In the genomic region with DNA sequence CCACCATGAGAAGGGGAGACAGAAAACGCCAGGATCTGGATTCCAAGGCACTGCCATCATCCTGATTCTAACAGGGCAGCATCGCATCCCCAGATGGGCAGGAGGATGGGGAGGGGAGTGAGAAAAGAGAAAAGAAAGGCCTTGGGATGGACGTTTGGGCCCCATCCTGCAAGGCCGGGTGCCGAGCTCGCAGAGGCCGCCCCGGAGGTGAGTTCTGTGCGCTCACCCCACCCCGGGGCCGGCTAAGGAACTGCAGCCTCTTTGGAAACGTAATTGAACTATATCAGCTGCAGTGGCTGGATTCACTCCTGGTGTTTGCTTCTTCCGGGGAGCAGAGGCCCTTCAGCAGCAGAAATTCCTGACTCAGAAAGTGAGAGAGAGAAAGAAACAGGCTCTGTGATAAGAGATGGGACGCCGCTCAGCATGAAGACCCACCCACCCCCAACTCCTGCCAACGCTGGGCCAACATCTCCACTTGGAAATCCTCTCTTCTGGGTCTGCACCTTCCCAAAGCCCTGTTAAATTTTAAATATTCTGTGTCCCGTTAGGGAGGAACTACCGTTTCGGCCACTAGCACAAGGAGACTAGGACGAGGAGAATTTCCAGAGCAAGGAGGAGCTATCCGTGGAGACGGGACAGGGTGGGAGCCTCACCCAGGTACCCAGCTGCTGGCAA, we compare ENCODE assay signal across 8 cellular contexts. TPM values are rescaled to one million over a fixed set of nuclear protein-coding genes. Genes with fewer than 3 reads are reported as not detected.
DNase-seq lines count a peak whose midpoint lies in the region; ATAC-seq lines count a peak whose summit lies in the region.

No MANE protein-coding gene starts in this region.

- H2AK5ac ChIP-seq in trophoblast cell (ENCODE audit: low read length): no peak overlapping the region

- WGBS in trophoblast cell (ENCODE audit: extremely low coverage, insufficient coverage, insufficient read length): no CpG with 5 or more reads among the region's 22 CpGs

- peaks cover 0 to 3% of the 10 kb centered on the region in 2 experiments for H3K4me1 ChIP-seq in trophoblast cell (ENCODE audit: control insufficient read depth in 1 of 2, insufficient read depth in 2 of 2, low read length in 2 of 2)

- H4K8ac ChIP-seq in trophoblast cell (ENCODE audit: low read depth, low read length): no peak overlapping the region

- no peak overlapping the region for H2BK120ac ChIP-seq in trophoblast cell (ENCODE audit: insufficient read depth, low read length, poor library complexity)

- H2BK12ac ChIP-seq in trophoblast cell (ENCODE audit: low read length): no peak overlapping the region

- H3K27me3 ChIP-seq in trophoblast cell (ENCODE audit: insufficient read depth, low read length): no peaks in the 10 kb centered on the region

- H3K23ac ChIP-seq in trophoblast cell (ENCODE audit: low read length): no peak overlapping the region

- H3K9me3 ChIP-seq in trophoblast cell (ENCODE audit: insufficient read depth, low read depth, low read length): no peaks in the 10 kb centered on the region

- H3K79me1 ChIP-seq in trophoblast cell (ENCODE audit: low read length): no peaks in the 10 kb centered on the region

- H4K91ac ChIP-seq in trophoblast cell (ENCODE audit: low read depth, low read length): no peak overlapping the region

- H3K9ac ChIP-seq in trophoblast cell (ENCODE audit: low read length): no peak overlapping the region

- H3K36me3 ChIP-seq in trophoblast cell (ENCODE audit: control insufficient read depth in 1 of 2, insufficient read depth in 2 of 2, low read length in 2 of 2): no peaks in the 10 kb centered on the region

- no peak overlapping the region for H2BK5ac ChIP-seq in trophoblast cell (ENCODE audit: low read depth, low read length, poor library complexity)

- no peak overlapping the region for H3K14ac ChIP-seq in trophoblast cell (ENCODE audit: low read length)

- peak; percentile 92 for DNase-seq in DMS53 (lab: John Stamatoyannopoulos, UW)
- DNase-seq in HT1080 (ENCODE audit: low read depth): peak; percentile 70
- peak; percentile 70 for DNase-seq in RKO (ENCODE audit: low spot score)
- peak; percentile 35 for DNase-seq in activated effector memory CD4-positive, alpha-beta T cell treated with Interleukin-2 at 50 U/mL for 16 hours
- DNase-seq in globus pallidus (ENCODE audit: low spot score): peak; percentile 62
- peak; percentile 38 to 73 for DNase-seq in trophoblast cell
- DNase-seq in ureter (ENCODE audit: low spot score): peak; percentile 71

- no peak overlapping the region for H3K27ac ChIP-seq in trophoblast cell (ENCODE audit: low read depth, low read length)

- H3K18ac ChIP-seq in trophoblast cell (ENCODE audit: low read length): no peak overlapping the region

- H2AFZ ChIP-seq in trophoblast cell (ENCODE audit: insufficient read depth, low read length, poor library complexity): peak overlapping the region; percentile 12

- no peak overlapping the region for H3K4me2 ChIP-seq in trophoblast cell (ENCODE audit: low read length)

- ATAC-seq in GM21447 (IDR thresholded peaks at IDR 0.05; ENCODE audit: unreplicated experiment): peak; percentile 62

- no peak overlapping the region for H3K4ac ChIP-seq in trophoblast cell (ENCODE audit: low read depth, low read length)

- no peaks in the 10 kb centered on the region for H3K79me2 ChIP-seq in trophoblast cell (ENCODE audit: control insufficient read depth, insufficient read depth, low read length, poor library complexity)

- no peak overlapping the region for H4K12ac ChIP-seq in trophoblast cell (ENCODE audit: low read depth, low read length)

- H3K4me3 ChIP-seq in trophoblast cell (ENCODE audit: low read depth, low read length): no peak overlapping the region

RNA-seq across cellular contexts. Expression of gene SSTR2, which starts 8.5 kb away (rescaled TPM):
- 0.19 and 0.23 TPM in 2 replicates for total RNA-seq in HT1080 (2014; rRNA removed; shearing (Covaris generic))
- 0.01 and 0.03 TPM in 2 replicates for polyA plus RNA-seq in HT1080 (2015; cell fraction: cytosol; rRNA removed)
- 0.05 and 0.06 TPM in 2 replicates for polyA plus RNA-seq in HT1080 (2015; cell fraction: nucleus; rRNA removed)
- 0.81 and 0.86 TPM in 2 replicates for polyA plus RNA-seq in trophoblast cell (2013)
- 1.7 TPM for total RNA-seq in ureter

RNA-seq across cellular contexts. Expression of gene COG1, which starts 36.6 kb away (rescaled TPM):
- 20.1 and 34.9 TPM in 2 replicates for total RNA-seq in HT1080 (2014; rRNA removed; shearing (Covaris generic))
- polyA plus RNA-seq in HT1080 (2015; cell fraction: cytosol; rRNA removed): 21.5 and 21.8 TPM in 2 replicates
- 67.6 and 68.1 TPM in 2 replicates for polyA plus RNA-seq in HT1080 (2015; cell fraction: nucleus; rRNA removed)
- 26.2 and 27.2 TPM in 2 replicates for polyA plus RNA-seq in trophoblast cell (2013)
- 47.1 TPM for total RNA-seq in ureter

Comparison
In these comparisons a context has a peak if more than half of its experiments do, and no peak if none do; other contexts are left out.
1. DNase-seq: peak in every context shown above with its lines; median percentile 92 in DMS53; 71 in ureter; 70 in HT1080; 70 in RKO; 62 in globus pallidus; 56 in trophoblast cell; 35 in activated effector memory CD4-positive, alpha-beta T cell treated with Interleukin-2 at 50 U/mL for 16 hours.